In the genomic region with DNA sequence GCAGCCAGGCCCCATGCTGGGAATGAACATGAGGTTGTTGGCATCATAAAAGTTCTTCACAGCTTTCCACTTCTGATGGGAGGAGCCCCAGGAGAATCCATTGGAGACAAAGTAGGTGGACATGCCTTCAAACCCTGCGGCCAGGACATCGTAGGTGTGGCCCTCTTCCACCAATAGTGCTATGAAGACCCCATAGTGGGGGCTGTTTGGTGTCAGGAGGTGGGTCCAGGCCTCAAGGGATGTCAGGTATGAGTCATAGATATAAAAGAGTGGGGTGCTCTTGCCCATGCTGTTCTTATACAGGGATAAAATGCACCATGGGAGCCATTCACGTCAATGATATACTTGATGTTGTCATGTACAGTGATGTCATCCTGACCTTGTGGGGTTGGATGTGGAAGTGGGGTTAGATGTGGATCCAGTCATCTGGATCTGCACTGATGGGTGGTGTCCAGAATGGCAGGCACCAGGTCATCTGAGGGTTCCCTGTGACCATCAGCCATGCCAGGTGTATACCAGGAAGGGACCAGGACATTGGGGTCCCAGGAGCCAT, we compare ENCODE assay signal across 29 cellular contexts.
"Had no signal": no experiment of that assay in that cellular context is flagged by ENCODE, and none has a peak within 500 bp of the region (broad histone marks: within the 10 kb centered on the region; RNA-seq: fewer than 3 reads in every experiment).

No MANE protein-coding gene starts in this region.

- DNase-seq: activated CD4-positive, alpha-beta T cell treated with anti-CD3 and anti-CD28 coated beads for 36 hours; activated CD4-positive, alpha-beta T cell treated with anti-CD3 and anti-CD28 coated beads, Interleukin-2, amount 10 ng/mL, durations not matched to agents 7 days and 5 days; activated CD4-positive, alpha-beta T cell treated with anti-CD3 and anti-CD28 coated beads, Interleukin-2, amount 50 U/mL, for 4 hours; activated CD4-positive, CD25-positive, alpha-beta regulatory T cell; activated CD4-positive, CD25-positive, alpha-beta regulatory T cell treated with anti-CD3 and anti-CD28 coated beads, Interleukin-2, amount 50 U/mL, for 72 hours; activated CD8-positive, alpha-beta memory T cell treated with anti-CD3 and anti-CD28 coated beads for 24 hours; activated CD8-positive, alpha-beta T cell treated with anti-CD3 and anti-CD28 coated beads for 36 hours; activated gamma-delta T cell; activated naive CD4-positive, alpha-beta T cell; activated naive CD4-positive, alpha-beta T cell treated with anti-CD3 and anti-CD28 coated beads, Interleukin-2, amount 50 U/mL, for 16 hours; activated naive CD8-positive, alpha-beta T cell treated with anti-CD3 and anti-CD28 coated beads for 36 hours; activated naive CD8-positive, alpha-beta T cell treated with anti-CD3 and anti-CD28 coated beads, Interleukin-2, amount 50 U/mL, for 24 hours; activated T-cell treated with anti-CD3 and anti-CD28 coated beads, Interleukin-2, amount 50 U/mL, for 1 hour; activated T-cell treated with anti-CD3 and anti-CD28 coated beads, Interleukin-2, amount 50 U/mL, for 48 hours; adrenal gland; amygdala; aorta; body of pancreas; caudate nucleus; cortex of kidney; dermis blood vessel endothelial cell; effector CD8-positive, alpha-beta T cell; esophagus squamous epithelium; foreskin melanocyte; heart right ventricle; T-helper 1 cell; T-helper 2 cell had no signal

- H3K27me3 ChIP-seq: adrenal gland, body of pancreas, esophagus squamous epithelium, gastroesophageal sphincter, heart right ventricle had no signal

- H3K9me3 ChIP-seq: adrenal gland, body of pancreas, esophagus squamous epithelium, gastroesophageal sphincter, heart right ventricle had no signal

- H3K4me1 Mint-ChIP-seq: activated CD4-positive, alpha-beta T cell treated with anti-CD3 and anti-CD28 coated beads for 36 hours; activated CD4-positive, alpha-beta T cell treated with anti-CD3 and anti-CD28 coated beads, Interleukin-2, amount 10 ng/mL, durations not matched to agents 7 days and 5 days; activated naive CD8-positive, alpha-beta T cell treated with anti-CD3 and anti-CD28 coated beads for 36 hours; activated naive CD8-positive, alpha-beta T cell treated with anti-CD3 and anti-CD28 coated beads, Interleukin-2, amount 50 U/mL, for 24 hours had no signal

- H3K36me3 ChIP-seq: adrenal gland had no signal

- H3K36me3 Mint-ChIP-seq: activated naive CD8-positive, alpha-beta T cell treated with anti-CD3 and anti-CD28 coated beads for 36 hours had no signal

- H3K4me3 Mint-ChIP-seq: activated CD4-positive, alpha-beta T cell treated with anti-CD3 and anti-CD28 coated beads for 36 hours; activated CD4-positive, alpha-beta T cell treated with anti-CD3 and anti-CD28 coated beads, Interleukin-2, amount 10 ng/mL, durations not matched to agents 7 days and 5 days; activated CD8-positive, alpha-beta T cell treated with anti-CD3 and anti-CD28 coated beads for 36 hours; activated naive CD8-positive, alpha-beta T cell treated with anti-CD3 and anti-CD28 coated beads for 36 hours; activated naive CD8-positive, alpha-beta T cell treated with anti-CD3 and anti-CD28 coated beads, Interleukin-2, amount 50 U/mL, for 24 hours had no signal

- H3K27ac ChIP-seq: adrenal gland, body of pancreas, epithelial cell of prostate, esophagus squamous epithelium, gastroesophageal sphincter, heart right ventricle had no signal

- ATAC-seq: activated CD4-positive, alpha-beta T cell treated with anti-CD3 and anti-CD28 coated beads for 36 hours; activated CD8-positive, alpha-beta T cell treated with anti-CD3 and anti-CD28 coated beads for 36 hours; activated naive CD8-positive, alpha-beta T cell treated with anti-CD3 and anti-CD28 coated beads, Interleukin-2, amount 50 U/mL, for 24 hours; body of pancreas; gastroesophageal sphincter had no signal

- H3K27ac Mint-ChIP-seq: activated CD4-positive, alpha-beta T cell treated with anti-CD3 and anti-CD28 coated beads for 36 hours; activated CD4-positive, alpha-beta T cell treated with anti-CD3 and anti-CD28 coated beads, Interleukin-2, amount 10 ng/mL, durations not matched to agents 7 days and 5 days; activated CD8-positive, alpha-beta T cell treated with anti-CD3 and anti-CD28 coated beads for 36 hours; activated naive CD8-positive, alpha-beta T cell treated with anti-CD3 and anti-CD28 coated beads for 36 hours; activated naive CD8-positive, alpha-beta T cell treated with anti-CD3 and anti-CD28 coated beads, Interleukin-2, amount 50 U/mL, for 24 hours had no signal

- H3K9me3 Mint-ChIP-seq: activated CD4-positive, alpha-beta T cell treated with anti-CD3 and anti-CD28 coated beads, Interleukin-2, amount 10 ng/mL, durations not matched to agents 7 days and 5 days; activated CD8-positive, alpha-beta T cell treated with anti-CD3 and anti-CD28 coated beads for 36 hours; activated naive CD8-positive, alpha-beta T cell treated with anti-CD3 and anti-CD28 coated beads for 36 hours; activated naive CD8-positive, alpha-beta T cell treated with anti-CD3 and anti-CD28 coated beads, Interleukin-2, amount 50 U/mL, for 24 hours had no signal

- H3K27me3 Mint-ChIP-seq: activated CD4-positive, alpha-beta T cell treated with anti-CD3 and anti-CD28 coated beads for 36 hours; activated CD4-positive, alpha-beta T cell treated with anti-CD3 and anti-CD28 coated beads, Interleukin-2, amount 10 ng/mL, durations not matched to agents 7 days and 5 days; activated CD8-positive, alpha-beta T cell treated with anti-CD3 and anti-CD28 coated beads for 36 hours; activated naive CD8-positive, alpha-beta T cell treated with anti-CD3 and anti-CD28 coated beads for 36 hours; activated naive CD8-positive, alpha-beta T cell treated with anti-CD3 and anti-CD28 coated beads, Interleukin-2, amount 50 U/mL, for 24 hours had no signal

- H3K4me3 ChIP-seq: adrenal gland, body of pancreas, esophagus squamous epithelium, gastroesophageal sphincter, heart right ventricle had no signal

- H3K4me1 ChIP-seq: adrenal gland, body of pancreas, esophagus squamous epithelium, gastroesophageal sphincter, heart right ventricle had no signal
